ENCODE assay signal across 17 cellular contexts in genomic region chr15:75172168-75172841, GRCh38. TPM values are rescaled to one million over a fixed set of nuclear protein-coding genes. Genes with fewer than 3 reads are reported as not detected.
DNase-seq lines count a peak whose midpoint lies in the region; ATAC-seq and TF ChIP-seq lines count a peak whose summit lies in the region.
"Had no signal": no experiment of that assay in that cellular context is flagged by ENCODE, and none has a peak within 500 bp of the region (broad histone marks: within the 10 kb centered on the region; RNA-seq: fewer than 3 reads in every experiment).

No MANE protein-coding gene starts in this region.

- no peaks in the 10 kb centered on the region for H3K27me3 ChIP-seq in BLaER1 treated with 17β-estradiol and CSF1 and Interleukin-3, amounts not matched to agents 10 nM and 100 nM
- H3K27me3 ChIP-seq in PC-3 (ENCODE audit: low read length): no peaks in the 10 kb centered on the region
- H3K27me3 ChIP-seq: gastroesophageal sphincter, testis had no signal

- peaks cover 0 to 28% (median 11%) of the 10 kb centered on the region in 11 experiments; a peak in 14 of 22 replicates for H3K9me3 ChIP-seq in BLaER1 treated with 17β-estradiol and CSF1 and Interleukin-3, amounts not matched to agents 10 nM and 100 nM (replicated peaks in 1 of 11)
- no peaks in the 10 kb centered on the region for H3K9me3 ChIP-seq in HEK293 (ENCODE audit: control insufficient read depth, insufficient read depth, low read depth, low read length)
- H3K9me3 ChIP-seq in PC-3 (ENCODE audit: low read length): no peaks in the 10 kb centered on the region
- H3K9me3 ChIP-seq: testis had no signal

- no peaks in the 10 kb centered on the region for H3K79me2 ChIP-seq in PC-3 (ENCODE audit: low read length)

- peak overlapping the region in 3 of 10 experiments; percentile 8 to 28 (median 11); a peak in 1 of 20 replicates for H3K4me3 ChIP-seq in BLaER1 treated with 17β-estradiol and CSF1 and Interleukin-3, amounts not matched to agents 10 nM and 100 nM
- H3K4me3 ChIP-seq in HEK293 (ENCODE audit: low read depth, low read length) (no peak overlapping the region), PC-3 (ENCODE audit: low read length) (no peak overlapping the region)
- H3K4me3 ChIP-seq: gastroesophageal sphincter, testis had no signal

- no peaks in the 10 kb centered on the region for H3K9me2 ChIP-seq in PC-3 (replicated peaks; ENCODE audit: low read length)

- no peak for ATAC-seq in PC-3
- ATAC-seq in HG03378 (IDR thresholded peaks at IDR 0.05; ENCODE audit: unreplicated experiment): no peak
- no peak for ATAC-seq in HG02588 (IDR thresholded peaks at IDR 0.05; ENCODE audit: unreplicated experiment)
- ATAC-seq: gastroesophageal sphincter had no signal

- peaks cover 0 to 6% (median 0%) of the 10 kb centered on the region in 11 experiments; a peak in 1 of 22 replicates for H3K36me3 ChIP-seq in BLaER1 treated with 17β-estradiol and CSF1 and Interleukin-3, amounts not matched to agents 10 nM and 100 nM
- H3K36me3 ChIP-seq in HEK293 (ENCODE audit: control insufficient read depth in 2 of 2, insufficient read depth in 1 of 2, low read length in 2 of 2) (no peaks in the 10 kb centered on the region), PC-3 (ENCODE audit: low read depth, low read length) (no peaks in the 10 kb centered on the region)
- H3K36me3 ChIP-seq: gastroesophageal sphincter had no signal

- peak overlapping the region in 8 of 11 experiments; percentile 11 to 73 (median 65); a peak in 12 of 22 replicates for H3K9ac ChIP-seq in BLaER1 treated with 17β-estradiol and CSF1 and Interleukin-3, amounts not matched to agents 10 nM and 100 nM
- peak overlapping the region; percentile 51 for H3K9ac ChIP-seq in PC-3 (ENCODE audit: low read length)
- H3K9ac ChIP-seq: KMS-11 had no signal

- H2AFZ ChIP-seq in PC-3 (ENCODE audit: low read length): no peak overlapping the region

- peaks cover 45 to 100% (median 95%) of the 10 kb centered on the region in 10 experiments for H3K4me1 ChIP-seq in BLaER1 treated with 17β-estradiol and CSF1 and Interleukin-3, amounts not matched to agents 10 nM and 100 nM
- H3K4me1 ChIP-seq in HEK293 (ENCODE audit: control insufficient read depth, insufficient read depth, low read length) (no peaks in the 10 kb centered on the region), PC-3 (ENCODE audit: insufficient read depth, low read length) (peaks cover 65% of the 10 kb centered on the region)

- BruUV-seq in PC-3 (replicated peaks; lab: Mats Ljungman, UMichigan): no TSS peak

- H3K27ac ChIP-seq in BLaER1 treated with 17β-estradiol and CSF1 and Interleukin-3, amounts not matched to agents 10 nM and 100 nM: peak overlapping the region in 10 of 11 experiments; percentile 47 to 87 (median 79); a peak in 18 of 22 replicates
- no peak overlapping the region for H3K27ac ChIP-seq in HEK293 (ENCODE audit: extremely low read depth, low read depth, low read length)
- peak overlapping the region; percentile 95 for H3K27ac ChIP-seq in PC-3 (ENCODE audit: low read length)
- peak overlapping the region; percentile 84 for H3K27ac ChIP-seq in epithelial cell of prostate
- H3K27ac ChIP-seq: gastroesophageal sphincter, KMS-11, testis had no signal

- POLR2A ChIA-PET in HEK293 (lab: Yijun Ruan, JAX): no interaction called here
- POLR2A ChIA-PET in PC-3 (lab: Charles Lee; ENCODE audit: unreplicated experiment): no interaction called here

- H4K20me1 ChIP-seq in BLaER1 treated with 17β-estradiol and CSF1 and Interleukin-3, amounts not matched to agents 10 nM and 100 nM: no peaks in the 10 kb centered on the region
- H4K20me1 ChIP-seq in PC-3 (ENCODE audit: low read length): no peaks in the 10 kb centered on the region

- CTCF ChIA-PET in HEK293 (lab: Yijun Ruan, JAX) (interaction anchor here (0.6 kb wide), 1 partner anchor 25 kb away, joined by 3 read pairs; no protein-coding TSS in a partner anchor), PC-3 (lab: Charles Lee) (no interaction called here)

- TF ChIP-seq CTCF in HEK293 (tag by site-specific recombination; IDR thresholded peaks at IDR 0.05) (no peak), PC-3 (conservative IDR thresholded peaks at IDR 0.05; ENCODE audit: low read depth, low read length) (no peak)

- DNase-seq in PC-3 (peak; percentile 72), epithelial cell of prostate (ENCODE audit: low read depth, low spot score) (no peak), NCI-H82 (lab: John Stamatoyannopoulos, UW) (no peak), DMS79 (lab: John Stamatoyannopoulos, UW) (no peak)
- DNase-seq: activated CD4-positive, alpha-beta T cell treated with anti-CD3 and anti-CD28 coated beads for 48 hours; NCI-H1436; small intestine; stimulated activated CD4-positive, alpha-beta T cell treated with anti-CD3 and anti-CD28 coated beads, Interleukin-4, amount 100 ng/mL, for 4 hours; stimulated activated CD8-positive, alpha-beta memory T cell treated with anti-CD3 and anti-CD28 coated beads, Interleukin-4, amount 100 ng/mL, for 48 hours; T-helper 9 cell; testis had no signal

- peaks cover 4% of the 10 kb centered on the region for H3F3A ChIP-seq in PC-3 (ENCODE audit: low read length, unreplicated experiment)

- H3K4me2 ChIP-seq in BLaER1 treated with 17β-estradiol and CSF1 and Interleukin-3, amounts not matched to agents 10 nM and 100 nM: peak overlapping the region; percentile 59 to 97 (median 86)
- peak overlapping the region; percentile 52 for H3K4me2 ChIP-seq in PC-3 (ENCODE audit: low read length)
- H3K4me2 ChIP-seq: KMS-11 had no signal

- intact Hi-C loops in PC-3 (cut with micrococcal nuclease): no loop called here

TF ChIP-seq in HEK293, 187 proteins besides CTCF, POLR2A, EP300 and RAD21:
- TF ChIP-seq ZFHX2 (tag by site-specific recombination; conservative IDR thresholded peaks at IDR 0.05) (peak; percentile 86), EGR2 (tag by site-specific recombination; IDR thresholded peaks at IDR 0.05; ENCODE audit: low read depth) (peak; percentile 50), ZNF239 (tag by site-specific recombination; IDR thresholded peaks at IDR 0.05) (no peak)
TF ChIP-seq in HEK293: peak in this region for 2.

RNA-seq across cellular contexts. Expression of gene C15orf39, which starts 29.4 kb away (rescaled TPM):
- total RNA-seq in PC-3 (2014; rRNA removed): 23.8 and 31.0 TPM in 2 replicates
